In the genomic region with DNA sequence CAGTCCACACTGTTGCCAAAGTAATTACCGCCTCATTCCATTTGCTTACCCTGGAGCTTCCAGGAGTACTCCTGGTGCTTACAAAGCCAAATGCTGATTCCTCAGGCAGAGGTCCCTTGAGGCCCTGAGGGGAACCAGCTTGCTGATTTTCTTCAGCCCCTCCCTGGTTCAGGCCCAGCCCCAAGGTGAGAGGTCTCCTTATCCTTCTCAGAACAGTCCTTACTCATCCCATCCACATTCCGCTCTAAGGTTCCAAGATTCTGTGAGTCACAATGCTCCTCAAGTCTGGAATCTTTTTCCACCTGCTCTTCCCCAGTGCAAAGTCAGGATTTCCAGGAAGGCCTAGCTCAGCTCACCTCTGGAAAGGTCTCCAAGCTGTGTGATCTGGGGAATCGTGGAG, we compare ENCODE assay signal across 23 cellular contexts. TPM values are rescaled to one million over a fixed set of nuclear protein-coding genes. Genes with fewer than 3 reads are reported as not detected.
A peak's percentile ranks its signal among the peaks of the same experiment; 100 is the strongest.
DNase-seq lines count a peak whose midpoint lies in the region; ATAC-seq and TF ChIP-seq lines count a peak whose summit lies in the region.
"Had no signal": no experiment of that assay in that cellular context is flagged by ENCODE, and none has a peak within 500 bp of the region (broad histone marks: within the 10 kb centered on the region; RNA-seq: fewer than 3 reads in every experiment).

No MANE protein-coding gene starts in this region.

- peaks cover 18% of the 10 kb centered on the region for H3K36me3 Mint-ChIP-seq in activated naive CD4-positive, alpha-beta T cell treated with anti-CD3 and anti-CD28 coated beads for 36 hours (ENCODE audit: low read depth)
- H3K36me3 Mint-ChIP-seq in activated naive CD4-positive, alpha-beta T cell treated with anti-CD3 and anti-CD28 coated beads, Interleukin-2, amount 50 U/mL, for 72 hours, result peaks cover 20% of the 10 kb centered on the region in 2 donors

- no peaks in the 10 kb centered on the region for H3K79me2 ChIP-seq in trophoblast cell (ENCODE audit: control insufficient read depth, insufficient read depth, low read length, poor library complexity)

- DNase-seq in activated naive CD4-positive, alpha-beta T cell treated with anti-CD3 and anti-CD28 coated beads for 36 hours, result no peak
- DNase-seq in activated naive CD4-positive, alpha-beta T cell treated with anti-CD3 and anti-CD28 coated beads, Interleukin-2, amount 50 U/mL, for 72 hours (ENCODE audit: low spot score in 2 of 2), result no peak
- DNase-seq in M059J (ENCODE audit: low read depth) (peak; percentile 6), fibroblast of the aortic adventitia (ENCODE audit: low read depth) (peak; percentile 57), trophoblast cell (peak; percentile 14 to 59), H4 (ENCODE audit: low spot score) (no peak), mucosa of gallbladder (ENCODE audit: low spot score) (no peak), SW480 (ENCODE audit: low spot score) (no peak)
- DNase-seq: activated CD4-positive, CD25-positive, alpha-beta regulatory T cell; amniotic stem cell; central memory CD4-positive, alpha-beta T cell; GDM1; GM23248; hippocampal formation; mesendoderm; MG63; NCI-H1694; NCI-H345; nucleus accumbens; right lobe of liver; uterus had no signal

- no peak overlapping the region for H3K4ac ChIP-seq in trophoblast cell (ENCODE audit: low read depth, low read length)

- peak overlapping the region; percentile 30 for H3K27ac Mint-ChIP-seq in activated naive CD4-positive, alpha-beta T cell treated with anti-CD3 and anti-CD28 coated beads for 36 hours
- H3K27ac Mint-ChIP-seq in activated naive CD4-positive, alpha-beta T cell treated with anti-CD3 and anti-CD28 coated beads, Interleukin-2, amount 50 U/mL, for 72 hours, result no peak overlapping the region

- peaks cover 3% of the 10 kb centered on the region for H3K9me3 ChIP-seq in trophoblast cell (ENCODE audit: insufficient read depth, low read depth, low read length)
- H3K9me3 ChIP-seq: MG63, right lobe of liver, uterus had no signal

- no peak overlapping the region for H3K14ac ChIP-seq in trophoblast cell (ENCODE audit: low read length)

- H3K27me3 Mint-ChIP-seq in activated naive CD4-positive, alpha-beta T cell treated with anti-CD3 and anti-CD28 coated beads for 36 hours (ENCODE audit: low read depth), result no peaks in the 10 kb centered on the region

- TF ChIP-seq CTCF in fibroblast of the aortic adventitia (IDR thresholded peaks at IDR 0.05; ENCODE audit: insufficient read depth, low read length), result no peak

- H3K9ac ChIP-seq in trophoblast cell (ENCODE audit: low read length), result no peak overlapping the region
- H3K9ac ChIP-seq: GM23248 had no signal

- intact Hi-C loops in activated naive CD4-positive, alpha-beta T cell treated with anti-CD3 and anti-CD28 coated beads for 36 hours (cut with micrococcal nuclease), result loop anchor here (5.0 kb wide), 1 partner anchor 128 kb away; no protein-coding TSS in a partner anchor

- ATAC-seq in activated naive CD4-positive, alpha-beta T cell treated with anti-CD3 and anti-CD28 coated beads, Interleukin-2, amount 50 U/mL, for 72 hours, result no peak
- ATAC-seq: HepG2, Right ventricle myocardium inferior had no signal

- H3K27ac ChIP-seq in trophoblast cell (ENCODE audit: low read depth, low read length), result no peak overlapping the region
- H3K27ac ChIP-seq: GM23248, right lobe of liver, uterus had no signal

- no peak overlapping the region for H3K23ac ChIP-seq in trophoblast cell (ENCODE audit: low read length)

- no peak overlapping the region for H2AFZ ChIP-seq in trophoblast cell (ENCODE audit: insufficient read depth, low read length, poor library complexity)
- H2AFZ ChIP-seq: GM23248 had no signal

- H4K8ac ChIP-seq in trophoblast cell (ENCODE audit: low read depth, low read length), result no peak overlapping the region

- no peak overlapping the region for H2BK5ac ChIP-seq in trophoblast cell (ENCODE audit: low read depth, low read length, poor library complexity)

- no peak overlapping the region for H3K18ac ChIP-seq in trophoblast cell (ENCODE audit: low read length)

- no CpG with 5 or more reads among the region's 3 CpGs for WGBS in trophoblast cell (ENCODE audit: extremely low coverage, insufficient coverage, insufficient read length)

- H3K36me3 ChIP-seq in trophoblast cell (ENCODE audit: control insufficient read depth in 1 of 2, insufficient read depth in 2 of 2, low read length in 2 of 2), result no peaks in the 10 kb centered on the region
- H3K36me3 ChIP-seq: MG63, right lobe of liver, uterus had no signal

- H3K27me3 ChIP-seq in trophoblast cell (ENCODE audit: insufficient read depth, low read length), result peaks cover 33% of the 10 kb centered on the region
- H3K27me3 ChIP-seq: MG63, right lobe of liver, uterus had no signal

- no peaks in the 10 kb centered on the region for H3K9me3 Mint-ChIP-seq in activated naive CD4-positive, alpha-beta T cell treated with anti-CD3 and anti-CD28 coated beads for 36 hours
- H3K9me3 Mint-ChIP-seq in activated naive CD4-positive, alpha-beta T cell treated with anti-CD3 and anti-CD28 coated beads, Interleukin-2, amount 50 U/mL, for 72 hours, result no peaks in the 10 kb centered on the region

- H2AK5ac ChIP-seq in trophoblast cell (ENCODE audit: low read length), result no peak overlapping the region

- H3K79me1 ChIP-seq in trophoblast cell (ENCODE audit: low read length), result no peaks in the 10 kb centered on the region

- CTCF ChIA-PET in activated naive CD4-positive, alpha-beta T cell treated with anti-CD3 and anti-CD28 coated beads for 36 hours (lab: Charles Lee), result interaction anchor here (0.6 to 1.4 kb wide), 3 partner anchors 18 to 118 kb away, joined by 3 to 5 read pairs (median 4); no protein-coding TSS in a partner anchor

- H3K4me3 Mint-ChIP-seq in activated naive CD4-positive, alpha-beta T cell treated with anti-CD3 and anti-CD28 coated beads for 36 hours, result no peak overlapping the region

- H3K4me2 ChIP-seq in trophoblast cell (ENCODE audit: low read length), result no peak overlapping the region

- no peak overlapping the region for H2BK120ac ChIP-seq in trophoblast cell (ENCODE audit: insufficient read depth, low read length, poor library complexity)

- no peak overlapping the region for H4K91ac ChIP-seq in trophoblast cell (ENCODE audit: low read depth, low read length)

- H3K4me1 ChIP-seq in trophoblast cell (ENCODE audit: control insufficient read depth in 1 of 2, insufficient read depth in 2 of 2, low read length in 2 of 2), result peaks cover 0 to 9% of the 10 kb centered on the region in 2 experiments

- no peak overlapping the region for H4K12ac ChIP-seq in trophoblast cell (ENCODE audit: low read depth, low read length)

- peaks cover 17% of the 10 kb centered on the region for H3K4me1 Mint-ChIP-seq in activated naive CD4-positive, alpha-beta T cell treated with anti-CD3 and anti-CD28 coated beads for 36 hours (ENCODE audit: low read depth)

- no peak overlapping the region for H3K4me3 ChIP-seq in fibroblast of the aortic adventitia (ENCODE audit: low read depth, low read length)
- H3K4me3 ChIP-seq in trophoblast cell (ENCODE audit: low read depth, low read length), result no peak overlapping the region
- H3K4me3 ChIP-seq: GM23248, MG63, right lobe of liver, uterus had no signal

- no peak overlapping the region for H2BK12ac ChIP-seq in trophoblast cell (ENCODE audit: low read length)

RNA-seq across cellular contexts. Expression of a gene that starts 1.8 kb away (rescaled TPM):
- 10 to 100 TPM; 11.9 to 13.0 TPM for total RNA-seq in activated naive CD4-positive, alpha-beta T cell treated with anti-CD3 and anti-CD28 coated beads for 36 hours
- 10 to 100 TPM; 16.6 to 44.6 TPM for total RNA-seq in activated naive CD4-positive, alpha-beta T cell treated with anti-CD3 and anti-CD28 coated beads, Interleukin-2, amount 50 U/mL, for 72 hours
- total RNA-seq in M059J (2014; rRNA removed; shearing (Covaris generic)), result not detected in 2 replicates
- 4.4 and 5.8 TPM in 2 replicates for total RNA-seq in fibroblast of the aortic adventitia (ENCODE audit: low replicate concordance)
- 0.07 and 0.18 TPM in 2 replicates for polyA plus RNA-seq in trophoblast cell (2013)
- 1.3 and 2.4 TPM in 2 replicates for total RNA-seq in H4 (2014; rRNA removed; shearing (Covaris generic))
- total RNA-seq in mucosa of gallbladder, result 19.8 TPM

Comparison
In these comparisons a context has a peak if more than half of its experiments do, and no peak if none do; other contexts are left out.
1. DNase-seq: peak in M059J (single experiment), fibroblast of the aortic adventitia (single experiment) and trophoblast cell (2 of 2); none in activated naive CD4-positive, alpha-beta T cell treated with anti-CD3 and anti-CD28 coated beads for 36 hours (single experiment), activated naive CD4-positive, alpha-beta T cell treated with anti-CD3 and anti-CD28 coated beads, Interleukin-2, amount 50 U/mL, for 72 hours (0 of 2), H4 (single experiment), mucosa of gallbladder (single experiment) and SW480 (single experiment).